10 cellular contexts compared by ENCODE assay signal in genomic region chr17:49495842-49496182, GRCh38. TPM values are rescaled to one million over a fixed set of nuclear protein-coding genes. Genes with fewer than 3 reads are reported as not detected.
DNase-seq lines count a peak whose midpoint lies in the region; ATAC-seq, FAIRE-seq and TF ChIP-seq lines count a peak whose summit lies in the region.
"Had no signal": no experiment of that assay in that cellular context is flagged by ENCODE, and none has a peak within 500 bp of the region (broad histone marks: within the 10 kb centered on the region; RNA-seq: fewer than 3 reads in every experiment).

No MANE protein-coding gene starts in this region.

- H3K4me1 ChIP-seq in uterus = peaks cover 0 to 14% of the 10 kb centered on the region in 2 donors

- H3K9me3 Mint-ChIP-seq in mesothelial cell of epicardium = no peaks in the 10 kb centered on the region

- no peaks in the 10 kb centered on the region for H3K9me3 ChIP-seq in uterus
- H3K9me3 ChIP-seq: thyroid gland had no signal

- H3K36me3 ChIP-seq in bronchial epithelial cell (ENCODE audit: control insufficient read depth, insufficient read depth, low read length) (no peaks in the 10 kb centered on the region), uterus (no peaks in the 10 kb centered on the region)
- H3K36me3 ChIP-seq: thyroid gland had no signal

- H3K27me3 Mint-ChIP-seq in mesothelial cell of epicardium (ENCODE audit: low read depth) = peaks cover 77% of the 10 kb centered on the region

- H3K4me1 Mint-ChIP-seq in mesothelial cell of epicardium = peaks cover 28% of the 10 kb centered on the region

- peak overlapping the region; percentile 70 for H3K4me3 Mint-ChIP-seq in mesothelial cell of epicardium

- intact Hi-C loops in uterus (cut with DNase I; ENCODE audit: low total_unique reads) = loop anchor here (5.0 kb wide), 1 partner anchor 61 kb away; no protein-coding TSS in a partner anchor

- H3K27me3 ChIP-seq in bronchial epithelial cell (ENCODE audit: control insufficient read depth, insufficient read depth, low read length) (peaks cover 9% of the 10 kb centered on the region), uterus (peaks cover 8 to 12% of the 10 kb centered on the region in 2 donors)

- H3K27ac Mint-ChIP-seq in mesothelial cell of epicardium = no peak overlapping the region

- ATAC-seq in GM18861 (IDR thresholded peaks at IDR 0.05; ENCODE audit: unreplicated experiment) = no peak

- no peaks in the 10 kb centered on the region for H3K36me3 Mint-ChIP-seq in mesothelial cell of epicardium

- no peak overlapping the region for H3K27ac ChIP-seq in uterus

- no peak for FAIRE-seq in bronchial epithelial cell (lab: Jason Lieb, UNC)

- peak overlapping the region; percentile 41 for H3K4me3 ChIP-seq in bronchial epithelial cell (ENCODE audit: low read depth, low read length)
- H3K4me3 ChIP-seq in uterus = peak overlapping the region; percentile 24 to 39

- no peak for TF ChIP-seq CTCF in bronchial epithelial cell (IDR thresholded peaks at IDR 0.05; ENCODE audit: insufficient read depth, low read length, severe bottlenecking)
- no peak for TF ChIP-seq CTCF in mesothelial cell of epicardium (IDR thresholded peaks at IDR 0.05; ENCODE audit: unreplicated experiment)
- no peak for TF ChIP-seq CTCF in uterus (IDR thresholded peaks at IDR 0.05)

- no peak for TF ChIP-seq POLR2A in uterus (IDR thresholded peaks at IDR 0.05)

- peak; percentile 6 for DNase-seq in stimulated activated CD4-positive, alpha-beta T cell treated with anti-CD3 and anti-CD28 coated beads, Interleukin-12 subunit alpha, Interleukin-12 subunit beta, amount 100 ng/mL, for 4 hours
- DNase-seq in stimulated activated CD4-positive, alpha-beta T cell treated with anti-CD3 and anti-CD28 coated beads, Interleukin-2, amount 100 ng/mL, for 48 hours = no peak
- DNase-seq in bronchial epithelial cell (ENCODE audit: low read depth) (no peak), mesothelial cell of epicardium (ENCODE audit: low spot score in 2 of 2, unreplicated experiment in 2 of 2) (no peak), uterus (no peak), NCI-H187 treated with DMSO at 0.1 percent for 48 hours (lab: John Stamatoyannopoulos, UW) (no peak), NCI-H510A treated with DMSO at 0.1 percent for 48 hours (lab: John Stamatoyannopoulos, UW) (no peak)
- DNase-seq: NCI-H524 treated with DMSO at 0.1 percent for 48 hours had no signal

RNA-seq across cellular contexts. Expression of gene NGFR, which starts 0.7 kb away (rescaled TPM):
- total RNA-seq in bronchial epithelial cell (0.53 and 4.5 TPM in 2 replicates), mesothelial cell of epicardium (14.7 to 16.1 TPM (median 14.9 TPM) in 3 replicates), uterus (10 to 100 TPM in 2 of 4 donors, 1 to 10 TPM in 2; 1.8 to 47.9 (median 9.9) TPM)
